In the genomic region with DNA sequence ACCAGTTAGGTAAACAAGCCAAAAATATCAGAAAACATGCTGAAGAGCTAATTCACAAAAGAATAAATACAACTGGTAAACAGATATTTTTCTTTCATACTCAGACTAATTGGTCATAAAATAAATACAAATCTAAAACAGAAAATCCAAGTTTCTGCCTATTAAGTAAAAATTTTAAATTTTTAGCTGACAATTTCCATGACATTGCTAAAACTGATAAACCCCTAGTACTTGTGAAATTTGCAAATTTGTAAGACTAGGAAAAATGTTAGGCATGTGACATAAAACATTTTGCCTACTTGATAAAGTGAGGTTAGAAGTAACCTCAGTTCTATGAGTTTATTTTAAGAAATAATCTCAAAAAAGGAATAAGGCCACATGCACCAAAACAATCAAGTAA, we compare ENCODE assay signal across 8 cellular contexts.
"Had no signal": no experiment of that assay in that cellular context is flagged by ENCODE, and none has a peak within 500 bp of the region (broad histone marks: within the 10 kb centered on the region; RNA-seq: fewer than 3 reads in every experiment).

No MANE protein-coding gene starts in this region.

- H3K27ac ChIP-seq: HL-60, KMS-11 had no signal

- H3K4me1 Mint-ChIP-seq: IgD-negative memory B cell had no signal

- FAIRE-seq: HTR-8/SVneo, K562 had no signal

- H3K4me3 Mint-ChIP-seq: IgD-negative memory B cell had no signal

- H3K9ac ChIP-seq: KMS-11 had no signal

- ATAC-seq: K562 had no signal

- DNase-seq: IMR-90, KBM-7, KG1 had no signal

- H3K36me3 Mint-ChIP-seq: IgD-negative memory B cell had no signal

- H3K4me2 ChIP-seq: KMS-11 had no signal

- H3K27ac Mint-ChIP-seq: IgD-negative memory B cell had no signal

- H3K9me3 Mint-ChIP-seq: IgD-negative memory B cell had no signal

- H3K4me3 ChIP-seq: K562 had no signal

- H3K27me3 Mint-ChIP-seq: IgD-negative memory B cell had no signal
